In genomic region chr9:112755675-112756074, GRCh38 we compare ENCODE assay signal across 14 cellular contexts. TPM values are rescaled to one million over a fixed set of nuclear protein-coding genes. Genes with fewer than 3 reads are reported as not detected.
DNase-seq lines count a peak whose midpoint lies in the region; ATAC-seq and TF ChIP-seq lines count a peak whose summit lies in the region.
"Had no signal": no experiment of that assay in that cellular context is flagged by ENCODE, and none has a peak within 500 bp of the region (broad histone marks: within the 10 kb centered on the region; RNA-seq: fewer than 3 reads in every experiment).

No MANE protein-coding gene starts in this region.

- H3K36me3 ChIP-seq in CD4-positive, alpha-beta memory T cell (ENCODE audit: insufficient read depth, low read length) = no peaks in the 10 kb centered on the region
- H3K36me3 ChIP-seq in adipocyte (ENCODE audit: control insufficient read depth, insufficient read depth, low read length, severe bottlenecking) (no peaks in the 10 kb centered on the region), H7 (replicated peaks; ENCODE audit: control insufficient read depth, insufficient read depth, low read length) (no peaks in the 10 kb centered on the region), prostate gland (no peaks in the 10 kb centered on the region)

- no peak overlapping the region for H3K27ac ChIP-seq in CD4-positive, alpha-beta memory T cell (ENCODE audit: low read depth, low read length)
- no peak overlapping the region for H3K27ac ChIP-seq in prostate gland

- DNase-seq in CD4-positive, alpha-beta memory T cell = no peak
- peak; percentile 19 for DNase-seq in adipocyte (ENCODE audit: low read depth)
- no peak for DNase-seq in left cardiac atrium
- peak; percentile 6 for DNase-seq in occipital lobe (lab: John Stamatoyannopoulos, UW)
- DNase-seq in medulla oblongata (ENCODE audit: extremely low spot score) = no peak
- DNase-seq in H7 = no peak
- DNase-seq in prostate gland (ENCODE audit: low spot score) = no peak
- no peak for DNase-seq in activated CD4-positive, alpha-beta memory T cell treated with anti-CD3 and anti-CD28 coated beads for 36 hours
- DNase-seq: activated CD4-positive, alpha-beta T cell treated with anti-CD3 and anti-CD28 coated beads for 36 hours; activated T-cell treated with anti-CD3 and anti-CD28 coated beads, Interleukin-2, amount 50 U/mL, for 48 hours; head of caudate nucleus; NCI-H1930; NCI-H748 treated with DMSO at 0.1 percent for 48 hours had no signal

- H3K27ac Mint-ChIP-seq in CD4-positive, alpha-beta memory T cell = peak overlapping the region in 6 of 7 donors; percentile 51 to 93 (median 76)
- no peak overlapping the region for H3K27ac Mint-ChIP-seq in activated CD4-positive, alpha-beta memory T cell treated with anti-CD3 and anti-CD28 coated beads for 36 hours

- POLR2A ChIA-PET in CD4-positive, alpha-beta memory T cell (lab: Charles Lee; ENCODE audit: partially characterized antibody) = no interaction called here
- POLR2A ChIA-PET in activated CD4-positive, alpha-beta memory T cell treated with anti-CD3 and anti-CD28 coated beads for 36 hours (lab: Charles Lee) = no interaction called here

- CTCF ChIA-PET in CD4-positive, alpha-beta memory T cell (lab: Charles Lee; ENCODE audit: partially characterized antibody) = interaction anchor here (1.2 kb wide), 1 partner anchor 37 kb away, joined by 5 read pairs; no protein-coding TSS in a partner anchor
- CTCF ChIA-PET in activated CD4-positive, alpha-beta memory T cell treated with anti-CD3 and anti-CD28 coated beads for 36 hours (lab: Charles Lee) = no interaction called here

- intact Hi-C loops in CD4-positive, alpha-beta memory T cell (cut with micrococcal nuclease) = loop anchor here (10.0 kb wide), 2 partner anchors 831 to 1121 kb away; partner anchors contain the start of gene DNAJC25
- intact Hi-C loops in left cardiac atrium (cut with DNase I) (no loop called here), prostate gland (cut with DNase I) (no loop called here)
- intact Hi-C loops in activated CD4-positive, alpha-beta memory T cell treated with anti-CD3 and anti-CD28 coated beads for 36 hours (cut with micrococcal nuclease) = loop anchor here (2.0 to 10.0 kb wide), 3 partner anchors 399 to 721 kb away; partner anchors contain the start of genes FKBP15, SLC31A1 and SLC31A2

- peaks cover 59 to 85% (median 70%) of the 10 kb centered on the region in 4 donors for H3K4me1 Mint-ChIP-seq in CD4-positive, alpha-beta memory T cell
- peaks cover 65% of the 10 kb centered on the region for H3K4me1 Mint-ChIP-seq in activated CD4-positive, alpha-beta memory T cell treated with anti-CD3 and anti-CD28 coated beads for 36 hours (ENCODE audit: low read depth)

- H3K4me3 ChIP-seq in CD4-positive, alpha-beta memory T cell (ENCODE audit: low read length in 2 of 2) = no peak overlapping the region
- H3K4me3 ChIP-seq in adipocyte (ENCODE audit: low read length) (no peak overlapping the region), H7 (ENCODE audit: insufficient read depth, low read depth, low read length) (no peak overlapping the region), prostate gland (no peak overlapping the region)
- H3K4me3 ChIP-seq: K562 had no signal

- H3K4me1 ChIP-seq in CD4-positive, alpha-beta memory T cell (ENCODE audit: insufficient read depth, low read length) = peaks cover 69% of the 10 kb centered on the region
- H3K4me1 ChIP-seq in adipocyte (ENCODE audit: control insufficient read depth, insufficient read depth, low read length) = peaks cover 50% of the 10 kb centered on the region
- no peaks in the 10 kb centered on the region for H3K4me1 ChIP-seq in prostate gland (replicated peaks)

- ATAC-seq in left cardiac atrium = peak; percentile 36 to 38
- ATAC-seq: activated CD4-positive, alpha-beta T cell treated with anti-CD3 and anti-CD28 coated beads for 36 hours; K562 had no signal

- H3K4me3 Mint-ChIP-seq in CD4-positive, alpha-beta memory T cell = peak overlapping the region in 4 of 8 donors; percentile 13 to 65 (median 60)
- H3K4me3 Mint-ChIP-seq in activated CD4-positive, alpha-beta memory T cell treated with anti-CD3 and anti-CD28 coated beads for 36 hours = no peak overlapping the region

- no peak for TF ChIP-seq CTCF in prostate gland (IDR thresholded peaks at IDR 0.05)

- H3K9me3 Mint-ChIP-seq in CD4-positive, alpha-beta memory T cell = no peaks in the 10 kb centered on the region
- H3K9me3 Mint-ChIP-seq in activated CD4-positive, alpha-beta memory T cell treated with anti-CD3 and anti-CD28 coated beads for 36 hours = no peaks in the 10 kb centered on the region

- no peak overlapping the region for H3K9ac ChIP-seq in adipocyte (ENCODE audit: low read length)

- H3K27me3 ChIP-seq in CD4-positive, alpha-beta memory T cell (ENCODE audit: insufficient read depth, low read length) = no peaks in the 10 kb centered on the region
- H3K27me3 ChIP-seq in adipocyte (replicated peaks; ENCODE audit: control insufficient read depth, insufficient read depth, low read length) = no peaks in the 10 kb centered on the region
- H3K27me3 ChIP-seq in H7 (ENCODE audit: control insufficient read depth, insufficient read depth, low read length) = peaks cover 4% of the 10 kb centered on the region; the same call in 1 of the 2 replicates
- no peaks in the 10 kb centered on the region for H3K27me3 ChIP-seq in prostate gland (replicated peaks; ENCODE audit: insufficient read depth)

- 51% methylated on average over 4 of the region's 4 CpGs for WGBS in prostate gland

- H3K27me3 Mint-ChIP-seq in CD4-positive, alpha-beta memory T cell = no peaks in the 10 kb centered on the region
- no peaks in the 10 kb centered on the region for H3K27me3 Mint-ChIP-seq in activated CD4-positive, alpha-beta memory T cell treated with anti-CD3 and anti-CD28 coated beads for 36 hours
- H3K27me3 Mint-ChIP-seq: activated CD4-positive, alpha-beta T cell treated with anti-CD3 and anti-CD28 coated beads for 36 hours had no signal

- no peaks in the 10 kb centered on the region for H3K9me3 ChIP-seq in CD4-positive, alpha-beta memory T cell (ENCODE audit: control insufficient read depth in 1 of 2, low read length in 2 of 2)
- H3K9me3 ChIP-seq in adipocyte (ENCODE audit: control insufficient read depth, low read length) (no peaks in the 10 kb centered on the region), prostate gland (no peaks in the 10 kb centered on the region)

- no peak for TF ChIP-seq POLR2A in prostate gland (IDR thresholded peaks at IDR 0.05)

- H3K36me3 Mint-ChIP-seq in CD4-positive, alpha-beta memory T cell = peaks cover 0 to 12% of the 10 kb centered on the region in 2 donors
- no peaks in the 10 kb centered on the region for H3K36me3 Mint-ChIP-seq in activated CD4-positive, alpha-beta memory T cell treated with anti-CD3 and anti-CD28 coated beads for 36 hours

RNA-seq across cellular contexts. Expression of gene SNX30, which starts 5.1 kb away (rescaled TPM):
- total RNA-seq in CD4-positive, alpha-beta memory T cell = 10 to 100 TPM; 10.8 to 10.9 TPM
- 1 to 10 TPM in 1 of 2 donors, under 1 TPM in 1; 0.73 to 3.9 TPM for polyA plus RNA-seq in CD4-positive, alpha-beta memory T cell
- total RNA-seq in left cardiac atrium (1 to 10 TPM; 4.6 to 5.1 TPM), occipital lobe (25.0 TPM), prostate gland (10 to 100 TPM in 1 of 2 donors, 1 to 10 TPM in 1; 6.3 to 38.7 TPM)
- 9.7 and 18.0 TPM in 2 replicates for total RNA-seq in H7 (2014; rRNA removed; shearing (Covaris generic))
- 1 to 10 TPM; 4.4 to 4.8 TPM for total RNA-seq in activated CD4-positive, alpha-beta memory T cell treated with anti-CD3 and anti-CD28 coated beads for 36 hours

RNA-seq across cellular contexts. Expression of gene INIP, which starts 37.8 kb away (rescaled TPM):
- 10 to 100 TPM; 25.2 to 33.4 TPM for total RNA-seq in CD4-positive, alpha-beta memory T cell
- 10 to 100 TPM; 43.0 to 44.6 TPM for polyA plus RNA-seq in CD4-positive, alpha-beta memory T cell
- total RNA-seq in left cardiac atrium (10 to 100 TPM; 16.6 TPM), occipital lobe (27.3 TPM), prostate gland (10 to 100 TPM; 21.0 to 36.6 TPM)
- total RNA-seq in H7 (2014; rRNA removed; shearing (Covaris generic)) = 9.3 and 14.4 TPM in 2 replicates
- 10 to 100 TPM; 35.1 to 37.8 TPM for total RNA-seq in activated CD4-positive, alpha-beta memory T cell treated with anti-CD3 and anti-CD28 coated beads for 36 hours

Comparison
In these comparisons a context has a peak if more than half of its experiments do, and no peak if none do; other contexts are left out.
1. DNase-seq: peak in adipocyte (single experiment) and occipital lobe (single experiment); none in CD4-positive, alpha-beta memory T cell (0 of 5), left cardiac atrium (single experiment), medulla oblongata (single experiment), H7 (single experiment), prostate gland (single experiment) and activated CD4-positive, alpha-beta memory T cell treated with anti-CD3 and anti-CD28 coated beads for 36 hours (single experiment).
2. intact Hi-C loops: an anchor here in CD4-positive, alpha-beta memory T cell (10.0 kb wide) and activated CD4-positive, alpha-beta memory T cell treated with anti-CD3 and anti-CD28 coated beads for 36 hours (2.0 to 10.0 kb wide); none called in left cardiac atrium and prostate gland.